ENCODE assay signal across 1 cellular context in the genomic region with DNA sequence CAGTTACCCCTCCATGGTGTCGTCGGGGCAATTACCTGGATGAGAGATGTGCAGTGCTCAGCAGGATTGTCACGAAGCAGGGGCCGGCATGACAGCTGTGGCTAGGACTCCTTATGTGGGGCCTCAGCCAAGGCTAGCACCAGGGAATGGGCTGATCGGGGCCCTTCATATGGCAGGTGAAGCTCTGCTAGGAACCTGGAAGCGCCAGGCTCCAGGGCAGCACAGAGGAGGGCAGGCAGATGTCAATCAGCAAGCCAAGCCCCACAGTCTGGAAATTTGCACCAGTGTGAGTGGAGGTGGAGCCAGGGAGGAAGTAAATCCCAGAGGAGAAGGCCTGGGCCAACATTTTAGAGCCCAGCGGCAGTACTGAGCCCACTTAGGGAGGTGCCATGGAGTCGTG.
TF ChIP-seq lines count a peak whose summit lies in the region.

No MANE protein-coding gene starts in this region.

TF ChIP-seq in H1, 55 proteins besides CTCF, POLR2A, EP300 and RAD21:
- TF ChIP-seq SUZ12 (IDR thresholded peaks at IDR 0.05; ENCODE audit: low read length) (no peak), SAP30 (IDR thresholded peaks at IDR 0.05; ENCODE audit: insufficient read depth, insufficient replicate concordance, low read length) (no peak), PHF8 (conservative IDR thresholded peaks at IDR 0.05; ENCODE audit: low read depth, low read length) (no peak), POU5F1 (IDR thresholded peaks at IDR 0.05; ENCODE audit: low read depth, low read length) (no peak), POLR2AphosphoS5 (IDR thresholded peaks at IDR 0.05; ENCODE audit: low read depth, low read length) (no peak), CHD2 (IDR thresholded peaks at IDR 0.05; ENCODE audit: low read length) (no peak), EZH2 (IDR thresholded peaks at IDR 0.05; ENCODE audit: low read depth, low read length, severe bottlenecking) (no peak), JUN (IDR thresholded peaks at IDR 0.05; ENCODE audit: low read depth, low read length) (no peak), SIRT6 (IDR thresholded peaks at IDR 0.05; ENCODE audit: low read length) (no peak), YY1 (IDR thresholded peaks at IDR 0.05; ENCODE audit: low read depth, low read length) (no peak), SP2 (IDR thresholded peaks at IDR 0.05; ENCODE audit: low read length) (no peak), RBBP5 (IDR thresholded peaks at IDR 0.05; ENCODE audit: borderline replicate concordance, low read depth, low read length) (no peak), SIX5 (IDR thresholded peaks at IDR 0.05; ENCODE audit: low read depth, low read length) (no peak), SRF (IDR thresholded peaks at IDR 0.05; ENCODE audit: low read depth, low read length) (no peak)
- TF ChIP-seq, protein P1, sequence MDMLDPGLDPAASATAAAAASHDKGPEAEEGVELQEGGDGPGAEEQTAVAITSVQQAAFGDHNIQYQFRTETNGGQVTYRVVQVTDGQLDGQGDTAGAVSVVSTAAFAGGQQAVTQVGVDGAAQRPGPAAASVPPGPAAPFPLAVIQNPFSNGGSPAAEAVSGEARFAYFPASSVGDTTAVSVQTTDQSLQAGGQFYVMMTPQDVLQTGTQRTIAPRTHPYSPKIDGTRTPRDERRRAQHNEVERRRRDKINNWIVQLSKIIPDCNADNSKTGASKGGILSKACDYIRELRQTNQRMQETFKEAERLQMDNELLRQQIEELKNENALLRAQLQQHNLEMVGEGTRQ (IDR thresholded peaks at IDR 0.05; ENCODE audit: low read length): no peak
- TF ChIP-seq, protein P2, sequence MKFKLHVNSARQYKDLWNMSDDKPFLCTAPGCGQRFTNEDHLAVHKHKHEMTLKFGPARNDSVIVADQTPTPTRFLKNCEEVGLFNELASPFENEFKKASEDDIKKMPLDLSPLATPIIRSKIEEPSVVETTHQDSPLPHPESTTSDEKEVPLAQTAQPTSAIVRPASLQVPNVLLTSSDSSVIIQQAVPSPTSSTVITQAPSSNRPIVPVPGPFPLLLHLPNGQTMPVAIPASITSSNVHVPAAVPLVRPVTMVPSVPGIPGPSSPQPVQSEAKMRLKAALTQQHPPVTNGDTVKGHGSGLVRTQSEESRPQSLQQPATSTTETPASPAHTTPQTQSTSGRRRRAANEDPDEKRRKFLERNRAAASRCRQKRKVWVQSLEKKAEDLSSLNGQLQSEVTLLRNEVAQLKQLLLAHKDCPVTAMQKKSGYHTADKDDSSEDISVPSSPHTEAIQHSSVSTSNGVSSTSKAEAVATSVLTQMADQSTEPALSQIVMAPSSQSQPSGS (IDR thresholded peaks at IDR 0.05; ENCODE audit: low read length): no peak
TF ChIP-seq in H1: peak in this region for 0.
